ENCODE assay signal across 19 cellular contexts in genomic region chr10:7015457-7015856, GRCh38.
DNase-seq lines count a peak whose midpoint lies in the region; ATAC-seq, FAIRE-seq and TF ChIP-seq lines count a peak whose summit lies in the region.
"Had no signal": no experiment of that assay in that cellular context is flagged by ENCODE, and none has a peak within 500 bp of the region (broad histone marks: within the 10 kb centered on the region; RNA-seq: fewer than 3 reads in every experiment).

No MANE protein-coding gene starts in this region.

- H3K27ac Mint-ChIP-seq in MCF 10A (ENCODE audit: low read depth, unreplicated experiment) (no peak overlapping the region), Caco-2 (ENCODE audit: unreplicated experiment) (no peak overlapping the region)
- H3K27ac Mint-ChIP-seq: CD4-positive, CD25-positive, alpha-beta regulatory T cell had no signal

- H3K9me3 ChIP-seq in mammary epithelial cell (replicated peaks; ENCODE audit: insufficient read depth, low read length) (no peaks in the 10 kb centered on the region), GM12878 (replicated peaks; ENCODE audit: control insufficient read depth, insufficient read depth, low read length) (no peaks in the 10 kb centered on the region; the same call in 2 of the 3 replicates), Caco-2 (no peaks in the 10 kb centered on the region)
- H3K9me3 ChIP-seq: BE2C had no signal

- H3K4me3 Mint-ChIP-seq in MCF 10A (ENCODE audit: unreplicated experiment) (no peak overlapping the region), Caco-2 (ENCODE audit: unreplicated experiment) (no peak overlapping the region)
- H3K4me3 Mint-ChIP-seq: CD4-positive, CD25-positive, alpha-beta regulatory T cell had no signal

- in situ Hi-C loops in mammary epithelial cell (cut with MboI; ENCODE audit: low sequenced_read_pairs in 2 of 2): no loop called here
- in situ Hi-C loops in GM12878 (cut with MboI): no loop called here

- H3K4me1 ChIP-seq in mammary epithelial cell (ENCODE audit: insufficient read depth, low read length): no peaks in the 10 kb centered on the region
- H3K4me1 ChIP-seq in GM12878 (ENCODE audit: control insufficient read depth, insufficient read depth, low read length): no peaks in the 10 kb centered on the region
- no peaks in the 10 kb centered on the region for H3K4me1 ChIP-seq in Caco-2
- H3K4me1 ChIP-seq: BE2C, Peyer's patch had no signal

- H2AFZ ChIP-seq in mammary epithelial cell (ENCODE audit: low read depth, low read length): no peak overlapping the region
- no peak overlapping the region for H2AFZ ChIP-seq in GM12878 (ENCODE audit: control insufficient read depth, low read depth, low read length)

- H3K9ac ChIP-seq in mammary epithelial cell (ENCODE audit: insufficient read depth, low read length) (no peak overlapping the region), GM12878 (ENCODE audit: control insufficient read depth, insufficient read depth, low read length) (no peak overlapping the region)

- H3K27ac ChIP-seq in mammary epithelial cell (ENCODE audit: insufficient read depth, low read depth, low read length) (no peak overlapping the region), GM12878 (ENCODE audit: control insufficient read depth, insufficient read depth) (no peak overlapping the region)
- H3K27ac ChIP-seq: Peyer's patch had no signal

- peaks cover 10% of the 10 kb centered on the region for H3K9me3 Mint-ChIP-seq in MCF 10A (ENCODE audit: unreplicated experiment)
- no peaks in the 10 kb centered on the region for H3K9me3 Mint-ChIP-seq in Caco-2 (ENCODE audit: unreplicated experiment)

- no peak for TF ChIP-seq POLR2A in GM12878 (IDR thresholded peaks at IDR 0.05; ENCODE audit: low read depth, low read length)

- CTCF ChIA-PET in mammary epithelial cell (lab: Charles Lee; ENCODE audit: low non-redundant PET): no interaction called here
- CTCF ChIA-PET in MCF 10A (lab: Yijun Ruan, JAX): no interaction called here
- CTCF ChIA-PET in GM12878 (lab: Yijun Ruan, JAX): interaction anchor here (1.5 kb wide), 1 partner anchor 97 kb away, joined by 3 read pairs; no protein-coding TSS in a partner anchor
- CTCF ChIA-PET in Caco-2 (lab: Charles Lee): no interaction called here

- no peaks in the 10 kb centered on the region for H3K36me3 ChIP-seq in mammary epithelial cell (ENCODE audit: insufficient read depth, low read length)
- no peaks in the 10 kb centered on the region for H3K36me3 ChIP-seq in GM12878 (ENCODE audit: control insufficient read depth in 2 of 2, insufficient read depth in 2 of 2, low read length in 1 of 2)
- no peaks in the 10 kb centered on the region for H3K36me3 ChIP-seq in Caco-2 (ENCODE audit: control insufficient read depth, insufficient read depth, low read length)
- H3K36me3 ChIP-seq: BE2C, Peyer's patch had no signal

- H3K27me3 Mint-ChIP-seq in MCF 10A (ENCODE audit: insufficient read depth, unreplicated experiment) (no peaks in the 10 kb centered on the region), Caco-2 (ENCODE audit: insufficient read depth, unreplicated experiment) (peaks cover 3% of the 10 kb centered on the region)

- WGBS in mammary epithelial cell (ENCODE audit: low coverage, missing lambda C conversion rate): 39% methylated on average over 5 of the region's 5 CpGs
- 17% methylated on average over 5 of the region's 5 CpGs for WGBS in GM12878 (ENCODE audit: insufficient coverage, insufficient replicate concordance, low lambda C conversion rate, missing lambda C conversion rate)

- DNase-seq in mammary epithelial cell (peak; percentile 12), MCF 10A (ENCODE audit: unreplicated experiment) (no peak), GM12878 (ENCODE audit: low read depth, low spot score) (no peak), kidney glomerular epithelial cell (lab: John Stamatoyannopoulos, UW) (peak; percentile 8), Caco-2 (no peak)
- DNase-seq: BE2C; CD4-positive, CD25-positive, alpha-beta regulatory T cell; COR-L47; GOT3; KBM-7; NCI-H1417 treated with DMSO at 0.1 percent for 48 hours; NCI-H187 treated with DMSO at 0.1 percent for 48 hours; NCI-H526 treated with DMSO at 0.1 percent for 48 hours; Peyer's patch; Right ventricle myocardium superior had no signal

- no peak for FAIRE-seq in GM12878 (lab: Jason Lieb, UNC)
- FAIRE-seq: A204.1, G401.6 had no signal

- SMC1A ChIA-PET in GM12878 (lab: Charles Lee; ENCODE audit: uncharacterized antibody, unreplicated experiment): no interaction called here

- no peak overlapping the region for H3K4me2 ChIP-seq in mammary epithelial cell (ENCODE audit: insufficient read depth, low read depth, low read length)
- H3K4me2 ChIP-seq in GM12878 (ENCODE audit: control insufficient read depth, insufficient read depth): no peak overlapping the region

- RAD21 ChIA-PET in GM12878 (lab: Charles Lee; ENCODE audit: unreplicated experiment): no interaction called here

- POLR2A ChIA-PET in MCF 10A (lab: Yijun Ruan, JAX) (no interaction called here), GM12878 (lab: Charles Lee) (no interaction called here), Caco-2 (lab: Charles Lee) (no interaction called here)

- dilution Hi-C loops in mammary epithelial cell (cut with HindIII; ENCODE audit: low sequenced_read_pairs): no loop called here

- TF ChIP-seq RAD21 in GM12878 (IDR thresholded peaks at IDR 0.05; ENCODE audit: insufficient read depth, low read depth, low read length): no peak

- BruUV-seq in mammary epithelial cell (replicated peaks; lab: Mats Ljungman, UMichigan): no TSS peak
- no TSS peak for BruUV-seq in MCF 10A (replicated peaks; lab: Mats Ljungman, UMichigan)
- no TSS peak for BruUV-seq in GM12878 (replicated peaks; lab: Mats Ljungman, UMichigan)
- BruUV-seq in Caco-2 (replicated peaks; lab: Mats Ljungman, UMichigan): no TSS peak

- no peak overlapping the region for H3K4me3 ChIP-seq in mammary epithelial cell (replicated peaks in 1 of 3; ENCODE audit: insufficient read depth in 1 of 3, low read depth in 2 of 3, low read length in 3 of 3)
- no peak overlapping the region for H3K4me3 ChIP-seq in GM12878
- no peak overlapping the region for H3K4me3 ChIP-seq in Caco-2 (ENCODE audit: low read depth, low read length)
- H3K4me3 ChIP-seq: Peyer's patch had no signal

- TF ChIP-seq EP300 in GM12878 (IDR thresholded peaks at IDR 0.05; ENCODE audit: borderline replicate concordance in 1 of 2, control insufficient read depth in 1 of 2, low read depth in 2 of 2, low read length in 2 of 2): no peak

- H3K27me3 ChIP-seq in mammary epithelial cell (ENCODE audit: insufficient read depth, low read length): no peaks in the 10 kb centered on the region
- H3K27me3 ChIP-seq in GM12878 (replicated peaks in 1 of 2; ENCODE audit: control insufficient read depth in 2 of 2, insufficient read depth in 2 of 2, low read length in 1 of 2): no peaks in the 10 kb centered on the region
- no peaks in the 10 kb centered on the region for H3K27me3 ChIP-seq in Caco-2 (replicated peaks; ENCODE audit: control insufficient read depth, insufficient read depth, low read length)
- H3K27me3 ChIP-seq: BE2C, Peyer's patch had no signal

- intact Hi-C loops in mammary epithelial cell (cut with micrococcal nuclease) (no loop called here), MCF 10A (cut with micrococcal nuclease) (no loop called here), GM12878 (cut with micrococcal nuclease; ENCODE audit: unreplicated experiment) (no loop called here), Caco-2 (cut with micrococcal nuclease; ENCODE audit: unreplicated experiment) (no loop called here)

- H3K4me1 Mint-ChIP-seq in MCF 10A (ENCODE audit: insufficient read depth, unreplicated experiment) (no peaks in the 10 kb centered on the region), Caco-2 (ENCODE audit: low read depth, unreplicated experiment) (no peaks in the 10 kb centered on the region)
- H3K4me1 Mint-ChIP-seq: CD4-positive, CD25-positive, alpha-beta regulatory T cell had no signal

- TF ChIP-seq CTCF in mammary epithelial cell (conservative IDR thresholded peaks at IDR 0.05 in 1 of 2, IDR thresholded peaks at IDR 0.05 in 1 of 2; ENCODE audit: extremely low read depth in 1 of 2, insufficient read depth in 1 of 2, low read depth in 1 of 2, low read length in 2 of 2) (no peak), MCF 10A (IDR thresholded peaks at IDR 0.05; ENCODE audit: unreplicated experiment) (no peak), GM12878 (IDR thresholded peaks at IDR 0.05 in 2 of 3, conservative IDR thresholded peaks at IDR 0.05 in 1 of 3; ENCODE audit: control insufficient read depth in 2 of 3, extremely low read depth in 1 of 3, insufficient read depth in 1 of 3, low read depth in 3 of 3, low read length in 3 of 3) (no peak), Caco-2 (IDR thresholded peaks at IDR 0.05; ENCODE audit: insufficient read depth in 1 of 2, low read depth in 1 of 2, low read length in 1 of 2, severe bottlenecking in 1 of 2, unreplicated experiment in 1 of 2) (no peak)

- H4K20me1 ChIP-seq in mammary epithelial cell (ENCODE audit: insufficient read depth, low read length) (no peaks in the 10 kb centered on the region), GM12878 (ENCODE audit: control insufficient read depth, insufficient read depth) (no peaks in the 10 kb centered on the region)

- no peaks in the 10 kb centered on the region for H3K79me2 ChIP-seq in mammary epithelial cell (ENCODE audit: insufficient read depth, low read length)
- H3K79me2 ChIP-seq in GM12878 (ENCODE audit: control insufficient read depth, insufficient read depth, low read length): no peaks in the 10 kb centered on the region

- ATAC-seq in GM12878 (peak; percentile 41), GM18861 (IDR thresholded peaks at IDR 0.05; ENCODE audit: unreplicated experiment) (no peak), GM19463 (IDR thresholded peaks at IDR 0.05; ENCODE audit: unreplicated experiment) (no peak)

- H3K36me3 Mint-ChIP-seq in MCF 10A (ENCODE audit: insufficient read depth, unreplicated experiment) (no peaks in the 10 kb centered on the region), Caco-2 (ENCODE audit: insufficient read depth, unreplicated experiment) (no peaks in the 10 kb centered on the region)

TF ChIP-seq in GM12878, 131 proteins besides CTCF, POLR2A, EP300 and RAD21 (continues in another document):
- TF ChIP-seq BHLHE40 (IDR thresholded peaks at IDR 0.05; ENCODE audit: borderline replicate concordance in 1 of 2, low read depth in 2 of 2, low read length in 1 of 2) (peak in 1 of 2 experiments; percentile 24; a peak in 1 of 4 replicates), RFX5 (IDR thresholded peaks at IDR 0.05; ENCODE audit: low read depth, low read length) (no peak), PBX3 (IDR thresholded peaks at IDR 0.05; ENCODE audit: insufficient replicate concordance, low read depth, low read length) (peak; percentile 12)

Comparison
In these comparisons a context has a peak if more than half of its experiments do, and no peak if none do; other contexts are left out.
1. DNase-seq: peak in mammary epithelial cell (single experiment) and kidney glomerular epithelial cell (single experiment); none in MCF 10A (single experiment), GM12878 (single experiment) and Caco-2 (0 of 2).